In the genomic region with DNA sequence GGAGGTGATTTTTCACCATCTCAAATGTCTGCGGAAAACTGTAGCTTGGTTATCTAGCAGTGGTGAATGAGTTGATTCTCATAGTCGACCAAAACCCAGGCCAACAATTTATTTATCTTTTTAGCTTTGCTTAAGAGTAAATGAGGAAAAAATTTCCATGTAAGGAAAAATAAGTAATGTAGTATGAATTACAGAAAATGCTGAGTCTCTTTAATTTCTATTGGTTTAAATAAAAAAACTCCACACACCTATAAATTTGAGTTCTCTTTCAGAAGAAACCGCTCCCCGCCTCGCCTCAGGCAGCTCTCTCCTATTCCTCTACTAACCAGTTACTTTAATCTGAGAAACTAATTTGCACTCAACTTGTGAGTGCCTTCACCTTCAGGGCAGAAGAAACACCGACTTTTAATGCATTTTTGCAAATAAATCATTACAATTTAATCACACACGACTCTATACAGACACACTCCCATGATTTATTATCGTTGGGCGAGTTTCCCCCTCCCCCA, we compare ENCODE assay signal across 8 cellular contexts. TPM values are rescaled to one million over a fixed set of nuclear protein-coding genes. Genes with fewer than 3 reads are reported as not detected.
DNase-seq lines count a peak whose midpoint lies in the region; ATAC-seq and TF ChIP-seq lines count a peak whose summit lies in the region.

No MANE protein-coding gene starts in this region.

- intact Hi-C loops in activated B cell treated with CpG ODN at 0.5 μM for 24 hours (cut with micrococcal nuclease), result no loop called here
- intact Hi-C loops in testis (cut with DNase I; ENCODE audit: low total_unique reads), result no loop called here

- peak overlapping the region; percentile 95 for H3K4me3 ChIP-seq in CD4-positive, CD25-positive, alpha-beta regulatory T cell (ENCODE audit: low read depth, low read length)
- H3K4me3 ChIP-seq in GM23338 (peak overlapping the region; percentile 74), iPS-11a (ENCODE audit: low read depth, low read length) (peak overlapping the region; percentile 89), testis (peak overlapping the region; percentile 87 to 99)

- TF ChIP-seq CTCF in GM23338 (conservative IDR thresholded peaks at IDR 0.05; ENCODE audit: low read depth in 2 of 2) (no peak), activated B cell treated with CpG ODN at 0.5 μM for 24 hours (IDR thresholded peaks at IDR 0.05) (no peak), testis (IDR thresholded peaks at IDR 0.05) (no peak)

- peak overlapping the region; percentile 88 for H3K4me2 ChIP-seq in GM23338

- H3K36me3 Mint-ChIP-seq in CD4-positive, CD25-positive, alpha-beta regulatory T cell, result peaks cover 16% of the 10 kb centered on the region
- H3K36me3 Mint-ChIP-seq in GM23338 (ENCODE audit: low read depth) (peaks cover 12% of the 10 kb centered on the region; the same call in 2 of the 3 replicates), activated B cell treated with CpG ODN at 0.5 μM for 24 hours (ENCODE audit: low read depth) (peaks cover 20% of the 10 kb centered on the region)

- peak overlapping the region; percentile 96 to 99 (median 98) for H3K4me3 Mint-ChIP-seq in CD4-positive, CD25-positive, alpha-beta regulatory T cell
- peak overlapping the region; percentile 90 for H3K4me3 Mint-ChIP-seq in GM23338
- peak overlapping the region; percentile 90 for H3K4me3 Mint-ChIP-seq in activated B cell treated with CpG ODN at 0.5 μM for 24 hours

- POLR2A ChIA-PET in activated B cell treated with CpG ODN at 0.5 μM for 24 hours (lab: Charles Lee), result interaction anchor here (0.6 to 1.9 kb wide), 8 partner anchors 9 to 934 kb away, joined by 3 to 10 read pairs (median 6); partner anchors contain the start of gene MFSD1

- H3K27me3 Mint-ChIP-seq in CD4-positive, CD25-positive, alpha-beta regulatory T cell, result peaks cover 55% of the 10 kb centered on the region
- H3K27me3 Mint-ChIP-seq in GM23338 (ENCODE audit: insufficient read depth, low read depth, poor library complexity) (peaks cover 57% of the 10 kb centered on the region), activated B cell treated with CpG ODN at 0.5 μM for 24 hours (peaks cover 36% of the 10 kb centered on the region)

- DNase-seq in CD4-positive, CD25-positive, alpha-beta regulatory T cell, result no peak
- peak; percentile 36 for DNase-seq in GM23338 (ENCODE audit: low spot score)
- no peak for DNase-seq in activated B cell treated with CpG ODN at 0.5 μM for 24 hours
- no peak for DNase-seq in testis
- no peak for DNase-seq in activated CD8-positive, alpha-beta memory T cell treated with anti-CD3 and anti-CD28 coated beads, Interleukin-2, amount 50 U/mL, for 48 hours
- DNase-seq in NAMALWA (ENCODE audit: low spot score), result no peak

- H3K9me3 Mint-ChIP-seq in CD4-positive, CD25-positive, alpha-beta regulatory T cell, result peaks cover 2 to 20% (median 6%) of the 10 kb centered on the region in 7 donors
- H3K9me3 Mint-ChIP-seq in GM23338 (peaks cover 10% of the 10 kb centered on the region), activated B cell treated with CpG ODN at 0.5 μM for 24 hours (peaks cover 7% of the 10 kb centered on the region)

- TF ChIP-seq POLR2A in testis (IDR thresholded peaks at IDR 0.05), result no peak

- H2AFZ ChIP-seq in GM23338, result peak overlapping the region; percentile 94

- CTCF ChIA-PET in activated B cell treated with CpG ODN at 0.5 μM for 24 hours (lab: Charles Lee), result interaction anchor here (1.5 kb wide), 2 partner anchors 9 to 325 kb away, joined by 4 to 7 read pairs; no protein-coding TSS in a partner anchor

- ATAC-seq in CD4-positive, CD25-positive, alpha-beta regulatory T cell (ENCODE audit: low read depth in 2 of 2), result no peak
- ATAC-seq in GM23338 (no peak), activated B cell treated with CpG ODN at 0.5 μM for 24 hours (ENCODE audit: low read depth) (no peak), GM19351 (IDR thresholded peaks at IDR 0.05; ENCODE audit: unreplicated experiment) (no peak)

- H3K9me3 ChIP-seq in CD4-positive, CD25-positive, alpha-beta regulatory T cell (ENCODE audit: control insufficient read depth in 2 of 2, low read length in 2 of 2), result peaks cover 4 to 7% of the 10 kb centered on the region in 2 experiments
- H3K9me3 ChIP-seq in testis, result no peaks in the 10 kb centered on the region

- peaks cover 28% of the 10 kb centered on the region for H3K27me3 ChIP-seq in CD4-positive, CD25-positive, alpha-beta regulatory T cell (ENCODE audit: control insufficient read depth, insufficient read depth, low read length)
- H3K27me3 ChIP-seq in GM23338 (ENCODE audit: insufficient read depth), result peaks cover 52% of the 10 kb centered on the region
- H3K27me3 ChIP-seq in testis, result no peaks in the 10 kb centered on the region

- H4K20me1 ChIP-seq in GM23338 (replicated peaks; ENCODE audit: insufficient read depth), result no peaks in the 10 kb centered on the region

- H3K4me1 Mint-ChIP-seq in CD4-positive, CD25-positive, alpha-beta regulatory T cell, result peaks cover 26 to 75% (median 57%) of the 10 kb centered on the region in 4 donors
- H3K4me1 Mint-ChIP-seq in GM23338 (peaks cover 27% of the 10 kb centered on the region), activated B cell treated with CpG ODN at 0.5 μM for 24 hours (peaks cover 49% of the 10 kb centered on the region)

- H3K36me3 ChIP-seq in CD4-positive, CD25-positive, alpha-beta regulatory T cell (ENCODE audit: control insufficient read depth, insufficient read depth, low read length), result no peaks in the 10 kb centered on the region
- H3K36me3 ChIP-seq in GM23338 (ENCODE audit: insufficient read depth) (no peaks in the 10 kb centered on the region), testis (ENCODE audit: low read depth, missing control alignments) (no peaks in the 10 kb centered on the region)

- H3K4me1 ChIP-seq in CD4-positive, CD25-positive, alpha-beta regulatory T cell (ENCODE audit: control insufficient read depth, insufficient read depth, low read length, poor library complexity, severe bottlenecking), result peaks cover 53% of the 10 kb centered on the region
- H3K4me1 ChIP-seq in GM23338 (ENCODE audit: insufficient read depth) (peaks cover 27% of the 10 kb centered on the region), testis (peaks cover 5% of the 10 kb centered on the region)

- H3K9me2 ChIP-seq in GM23338 (ENCODE audit: insufficient read depth), result no peaks in the 10 kb centered on the region

- H3K27ac ChIP-seq in CD4-positive, CD25-positive, alpha-beta regulatory T cell (ENCODE audit: insufficient read depth, low read length, poor library complexity, severe bottlenecking), result no peak overlapping the region
- no peak overlapping the region for H3K27ac ChIP-seq in GM23338 (ENCODE audit: low read depth)
- H3K27ac ChIP-seq in testis, result peak overlapping the region; percentile 88 to 89

- peak overlapping the region; percentile 84 to 93 (median 88) for H3K27ac Mint-ChIP-seq in CD4-positive, CD25-positive, alpha-beta regulatory T cell
- H3K27ac Mint-ChIP-seq in GM23338, result no peak overlapping the region
- peak overlapping the region; percentile 83 for H3K27ac Mint-ChIP-seq in activated B cell treated with CpG ODN at 0.5 μM for 24 hours

- WGBS in testis, 2 donors, result 8 to 10% methylated on average over 9 of the region's 9 CpGs

- peaks cover 11% of the 10 kb centered on the region for H3F3A ChIP-seq in GM23338 (replicated peaks; ENCODE audit: low read depth)

- peaks cover 38% of the 10 kb centered on the region for H3K79me2 ChIP-seq in GM23338 (replicated peaks; ENCODE audit: insufficient read depth)

TF ChIP-seq in GM23338, 12 proteins besides CTCF, POLR2A, EP300 and RAD21:
- no peak for TF ChIP-seq STAT1 (IDR thresholded peaks at IDR 0.05; ENCODE audit: unreplicated experiment)
- no peak for TF ChIP-seq JUNB (IDR thresholded peaks at IDR 0.05; ENCODE audit: unreplicated experiment)
- TF ChIP-seq EZH2 (IDR thresholded peaks at IDR 0.05; ENCODE audit: low read depth, unreplicated experiment), result peak; percentile 54

RNA-seq across cellular contexts. Expression of gene RSRC1, which starts 0.5 kb away (rescaled TPM):
- 30.1 TPM for total RNA-seq in CD4-positive, CD25-positive, alpha-beta regulatory T cell
- 10 to 100 TPM; 25.8 to 35.7 (median 32.0) TPM for polyA plus RNA-seq in CD4-positive, CD25-positive, alpha-beta regulatory T cell
- total RNA-seq in GM23338 (2014; rRNA removed; shearing (Covaris generic)), result 22.8 and 32.5 TPM in 2 replicates
- polyA plus RNA-seq in GM23338 (2016; fragmentation: Nextera tagmentation; extraction: Ambion mirVana) (59.1 and 76.8 TPM in 2 replicates), testis (ENCODE audit: insufficient read depth, low read depth, low replicate concordance) (12.6 TPM)
- total RNA-seq in activated B cell treated with CpG ODN at 0.5 μM for 24 hours (39.9 and 44.8 TPM in 2 replicates), testis (10 to 100 TPM; 43.8 to 53.3 TPM)

RNA-seq across cellular contexts. Expression of gene SHOX2, which starts 3.1 kb away (rescaled TPM):
- not detected for total RNA-seq in CD4-positive, CD25-positive, alpha-beta regulatory T cell
- polyA plus RNA-seq in CD4-positive, CD25-positive, alpha-beta regulatory T cell, result not detected
- total RNA-seq in GM23338 (2014; rRNA removed; shearing (Covaris generic)), result 0.10 TPM in 1 of 2 replicates, not detected in the other
- polyA plus RNA-seq in GM23338 (2016; fragmentation: Nextera tagmentation; extraction: Ambion mirVana) (0.10 and 0.19 TPM in 2 replicates), testis (ENCODE audit: insufficient read depth, low read depth, low replicate concordance) (3.2 TPM)
- total RNA-seq in activated B cell treated with CpG ODN at 0.5 μM for 24 hours (not detected in 2 replicates), testis (1 to 10 TPM; 2.0 to 3.0 TPM)

Comparison
In these comparisons a context has a peak if more than half of its experiments do, and no peak if none do; other contexts are left out.
1. H3K27ac ChIP-seq: peak in testis (2 of 2); none in CD4-positive, CD25-positive, alpha-beta regulatory T cell (single experiment) and GM23338 (single experiment).
2. Peak in every context shown above with its lines, with median percentiles within 50 percentile points of each other: H3K4me3 ChIP-seq and H3K4me3 Mint-ChIP-seq.